In the genomic region with DNA sequence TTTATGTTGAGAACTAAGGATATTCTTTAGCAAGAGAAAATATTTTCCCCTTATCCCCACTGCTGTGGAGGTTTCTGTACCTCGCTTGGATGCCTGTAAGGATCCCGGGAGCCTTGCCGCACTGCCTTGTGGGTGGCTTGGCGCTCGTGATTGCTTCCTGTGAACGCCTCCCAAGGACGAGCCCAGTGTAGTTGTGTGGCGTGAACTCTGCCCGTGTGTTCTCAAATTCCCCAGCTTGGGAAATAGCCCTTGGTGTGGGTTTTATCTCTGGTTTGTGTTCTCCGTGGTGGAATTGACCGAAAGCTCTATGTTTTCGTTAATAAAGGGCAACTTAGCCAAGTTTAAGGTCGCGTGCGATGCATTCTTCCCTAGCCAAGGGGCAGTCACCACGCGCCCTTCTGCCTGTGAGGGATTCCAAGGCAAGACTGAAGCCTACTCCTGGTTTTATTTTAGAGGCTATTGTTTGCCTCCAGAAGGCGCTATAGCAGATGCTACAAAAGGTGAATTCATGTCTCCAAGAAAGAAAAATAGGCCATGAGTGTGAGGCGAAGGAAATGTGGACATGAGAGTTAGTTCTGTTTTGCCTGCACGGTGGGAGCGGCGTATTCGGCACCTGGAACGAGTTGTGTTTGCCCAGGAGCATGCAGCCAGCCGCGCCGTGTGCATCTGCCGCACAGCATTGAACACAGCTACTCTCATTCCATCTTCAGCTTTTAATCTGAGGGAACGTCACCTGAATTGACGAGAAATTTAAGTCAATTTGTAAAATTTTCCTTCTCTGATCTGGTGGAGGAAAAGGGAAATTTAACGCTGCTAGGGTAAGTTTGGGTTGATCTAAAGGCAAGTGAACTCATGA, we compare ENCODE assay signal across 1 cellular context.
TF ChIP-seq lines count a peak whose summit lies in the region.

No MANE protein-coding gene starts in this region.

TF ChIP-seq in K562, 482 proteins besides CTCF, POLR2A, EP300 and RAD21:
- TF ChIP-seq NR4A1 (CRISPR knock-in tag; IDR thresholded peaks at IDR 0.05) = no peak
- no peak for TF ChIP-seq NR4A1 (tag; IDR thresholded peaks at IDR 0.05)
- TF ChIP-seq TEAD1 (CRISPR knock-in tag; IDR thresholded peaks at IDR 0.05) = no peak
- peak; percentile 23; the same call in 1 of the 2 replicates for TF ChIP-seq ATF1 (CRISPR knock-in tag; IDR thresholded peaks at IDR 0.05)
- TF ChIP-seq ATF1 (tag; IDR thresholded peaks at IDR 0.05) = no peak
- TF ChIP-seq THRAP3 (IDR thresholded peaks at IDR 0.05; ENCODE audit: borderline replicate concordance) = no peak
- no peak for TF ChIP-seq NR2C1 (IDR thresholded peaks at IDR 0.05)
- no peak for TF ChIP-seq NR2C1 (tag; IDR thresholded peaks at IDR 0.05)
- 0 out of 2 replicates have a peak, but pooled peaks have one; percentile 37 for TF ChIP-seq ZNF184 (CRISPR knock-in tag; IDR thresholded peaks at IDR 0.05)
- no peak for TF ChIP-seq MAZ (CRISPR knock-in tag; conservative IDR thresholded peaks at IDR 0.05 in 1 of 2, IDR thresholded peaks at IDR 0.05 in 1 of 2)
TF ChIP-seq in K562: peak in this region for 2.
